Comparison of ENCODE assay signal across 18 cellular contexts in the genomic region with DNA sequence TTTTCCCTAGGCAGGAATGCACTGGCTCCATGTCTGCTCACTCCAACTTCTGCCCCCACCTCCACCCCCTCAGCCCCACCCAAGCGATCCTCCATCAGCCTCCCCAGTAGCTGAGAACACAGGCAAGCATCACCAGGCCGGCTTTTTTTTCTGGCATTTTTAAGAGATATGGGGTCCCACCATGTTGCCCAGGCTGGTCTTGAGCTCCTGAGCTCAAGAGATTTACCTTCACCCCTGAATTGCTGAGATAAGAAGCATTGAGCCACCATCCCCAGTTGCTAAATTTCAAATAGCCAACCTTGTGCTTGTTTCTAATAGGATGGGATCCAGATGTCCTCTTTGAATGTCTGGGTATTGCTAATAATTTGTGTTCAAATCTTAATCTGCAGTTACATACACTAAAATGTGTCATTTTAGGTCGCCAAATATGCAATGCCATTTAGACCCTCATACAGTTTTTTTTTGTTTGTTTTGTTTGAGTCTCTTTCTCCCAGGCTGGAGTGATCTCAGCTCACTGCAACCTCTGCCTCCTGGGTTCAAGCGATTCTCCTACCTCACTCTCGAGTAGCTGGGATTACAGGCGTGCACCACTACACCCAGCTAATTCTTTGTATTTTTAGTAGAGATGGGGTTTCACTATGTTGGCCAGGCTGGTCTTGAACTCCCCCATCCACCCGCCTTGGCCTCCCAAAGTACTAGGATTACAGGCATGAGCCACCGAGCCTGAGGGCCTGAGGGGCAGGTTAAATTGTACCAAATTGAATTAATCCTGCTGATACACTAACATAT.
"Had no signal": no experiment of that assay in that cellular context is flagged by ENCODE, and none has a peak within 500 bp of the region (broad histone marks: within the 10 kb centered on the region; RNA-seq: fewer than 3 reads in every experiment).

No MANE protein-coding gene starts in this region.

- H3K27ac ChIP-seq: heart right ventricle, pancreas, suprapubic skin, VCaP had no signal

- H3K27me3 ChIP-seq: heart right ventricle, pancreas, suprapubic skin had no signal

- DNase-seq: activated CD4-positive, alpha-beta memory T cell treated with anti-CD3 and anti-CD28 coated beads for 36 hours; activated CD8-positive, alpha-beta memory T cell treated with anti-CD3 and anti-CD28 coated beads, Interleukin-2, amount 50 U/mL, for 48 hours; activated naive CD4-positive, alpha-beta T cell treated with anti-CD3 and anti-CD28 coated beads for 36 hours; activated naive CD8-positive, alpha-beta T cell treated with anti-CD3 and anti-CD28 coated beads, Interleukin-2, amount 50 U/mL, for 24 hours; aorta; cortex of kidney; effector CD8-positive, alpha-beta T cell; heart right ventricle; left colon; midbrain; pancreas; trophoblast cell had no signal

- H3K9me3 ChIP-seq: heart right ventricle, pancreas, suprapubic skin had no signal

- ATAC-seq: activated naive CD8-positive, alpha-beta T cell treated with anti-CD3 and anti-CD28 coated beads, Interleukin-2, amount 50 U/mL, for 24 hours; heart right ventricle; left colon; pancreas; sciatic nerve had no signal

- H3K9me3 Mint-ChIP-seq: activated CD4-positive, alpha-beta memory T cell treated with anti-CD3 and anti-CD28 coated beads for 36 hours; activated naive CD4-positive, alpha-beta T cell treated with anti-CD3 and anti-CD28 coated beads for 36 hours; activated naive CD8-positive, alpha-beta T cell treated with anti-CD3 and anti-CD28 coated beads, Interleukin-2, amount 50 U/mL, for 24 hours; neural crest cell; stimulated activated naive CD8-positive, alpha-beta T cell treated with anti-CD3 and anti-CD28 coated beads, Interleukin-15, Interleukin-2, amounts not matched to agents 100 ng/mL and 50 ng/mL, for 24 hours had no signal

- H3K4me1 ChIP-seq: pancreas, suprapubic skin had no signal

- H3K27me3 Mint-ChIP-seq: activated CD4-positive, alpha-beta memory T cell treated with anti-CD3 and anti-CD28 coated beads for 36 hours; activated naive CD8-positive, alpha-beta T cell treated with anti-CD3 and anti-CD28 coated beads, Interleukin-2, amount 50 U/mL, for 24 hours; stimulated activated naive CD8-positive, alpha-beta T cell treated with anti-CD3 and anti-CD28 coated beads, Interleukin-15, Interleukin-2, amounts not matched to agents 100 ng/mL and 50 ng/mL, for 24 hours had no signal

- H3K4me3 ChIP-seq: heart right ventricle, lung, pancreas, suprapubic skin had no signal

- H3K27ac Mint-ChIP-seq: activated CD4-positive, alpha-beta memory T cell treated with anti-CD3 and anti-CD28 coated beads for 36 hours; activated naive CD4-positive, alpha-beta T cell treated with anti-CD3 and anti-CD28 coated beads for 36 hours; activated naive CD8-positive, alpha-beta T cell treated with anti-CD3 and anti-CD28 coated beads, Interleukin-2, amount 50 U/mL, for 24 hours; stimulated activated naive CD8-positive, alpha-beta T cell treated with anti-CD3 and anti-CD28 coated beads, Interleukin-15, Interleukin-2, amounts not matched to agents 100 ng/mL and 50 ng/mL, for 24 hours had no signal

- H3K4me3 Mint-ChIP-seq: activated CD4-positive, alpha-beta memory T cell treated with anti-CD3 and anti-CD28 coated beads for 36 hours; activated naive CD4-positive, alpha-beta T cell treated with anti-CD3 and anti-CD28 coated beads for 36 hours; activated naive CD8-positive, alpha-beta T cell treated with anti-CD3 and anti-CD28 coated beads, Interleukin-2, amount 50 U/mL, for 24 hours; neural crest cell; stimulated activated naive CD8-positive, alpha-beta T cell treated with anti-CD3 and anti-CD28 coated beads, Interleukin-15, Interleukin-2, amounts not matched to agents 100 ng/mL and 50 ng/mL, for 24 hours had no signal
